ENCODE assay signal across 33 cellular contexts in genomic region chr12:129304532-129304931, GRCh38.
"Had no signal": no experiment of that assay in that cellular context is flagged by ENCODE, and none has a peak within 500 bp of the region (broad histone marks: within the 10 kb centered on the region; RNA-seq: fewer than 3 reads in every experiment).

No MANE protein-coding gene starts in this region.

- H3K4me3 ChIP-seq: adrenal gland, ascending aorta, gastrocnemius medialis, hepatocyte, psoas muscle, right atrium auricular region, smooth muscle cell, tibial artery had no signal

- H3K4me1 ChIP-seq: adrenal gland, ascending aorta, gastrocnemius medialis, parathyroid adenoma, psoas muscle, right atrium auricular region, tibial artery had no signal

- H3K27me3 ChIP-seq: adrenal gland, ascending aorta, gastrocnemius medialis, hepatocyte, right atrium auricular region, tibial artery had no signal

- H3K27me3 Mint-ChIP-seq: activated CD4-positive, alpha-beta T cell treated with anti-CD3 and anti-CD28 coated beads for 36 hours; activated CD8-positive, alpha-beta memory T cell treated with anti-CD3 and anti-CD28 coated beads, Interleukin-2, amount 10 ng/mL, durations not matched to agents 7 days and 5 days; activated naive CD8-positive, alpha-beta T cell; naive thymus-derived CD8-positive, alpha-beta T cell; stimulated activated memory B cell treated with anti-CD40 and anti-IgM and Interleukin-4, amounts not matched to agents 10 μg/mL and 1 μg/mL and 100 μg/mL, for 72 hours; stimulated activated naive CD8-positive, alpha-beta T cell treated with anti-CD3 and anti-CD28 coated beads, Interleukin-15, amount 100 ng/mL, for 72 hours had no signal

- H3K4me1 Mint-ChIP-seq: activated CD4-positive, alpha-beta T cell treated with anti-CD3 and anti-CD28 coated beads for 36 hours; activated CD8-positive, alpha-beta memory T cell treated with anti-CD3 and anti-CD28 coated beads, Interleukin-2, amount 10 ng/mL, durations not matched to agents 7 days and 5 days; brain; memory B cell; naive thymus-derived CD8-positive, alpha-beta T cell; neural crest cell; stimulated activated memory B cell treated with anti-CD40 and anti-IgM and Interleukin-4, amounts not matched to agents 10 μg/mL and 1 μg/mL and 100 μg/mL, for 72 hours; stimulated activated naive CD8-positive, alpha-beta T cell treated with anti-CD3 and anti-CD28 coated beads, Interleukin-15, amount 100 ng/mL, for 72 hours had no signal

- H3K4me3 Mint-ChIP-seq: activated CD4-positive, alpha-beta T cell treated with anti-CD3 and anti-CD28 coated beads for 36 hours; activated CD8-positive, alpha-beta memory T cell treated with anti-CD3 and anti-CD28 coated beads, Interleukin-2, amount 10 ng/mL, durations not matched to agents 7 days and 5 days; activated CD8-positive, alpha-beta T cell treated with anti-CD3 and anti-CD28 coated beads, Interleukin-2, amount 10 ng/mL, durations not matched to agents 7 days and 5 days; activated naive CD8-positive, alpha-beta T cell; brain; effector memory CD8-positive, alpha-beta T cell; memory B cell; naive thymus-derived CD8-positive, alpha-beta T cell; neural crest cell; stimulated activated memory B cell treated with anti-CD40 and anti-IgM and Interleukin-4, amounts not matched to agents 10 μg/mL and 1 μg/mL and 100 μg/mL, for 72 hours; stimulated activated naive CD8-positive, alpha-beta T cell treated with anti-CD3 and anti-CD28 coated beads, Interleukin-15, amount 100 ng/mL, for 72 hours; T-helper 2 cell treated with Interferon-gamma antibody and Interleukin-4, amounts not matched to agents 5 μg/mL and 100 μg/mL, for 36 hours had no signal

- H3K36me3 Mint-ChIP-seq: activated CD8-positive, alpha-beta memory T cell treated with anti-CD3 and anti-CD28 coated beads, Interleukin-2, amount 10 ng/mL, durations not matched to agents 7 days and 5 days; activated naive CD8-positive, alpha-beta T cell; brain; memory B cell; naive thymus-derived CD8-positive, alpha-beta T cell; stimulated activated memory B cell treated with anti-CD40 and anti-IgM and Interleukin-4, amounts not matched to agents 10 μg/mL and 1 μg/mL and 100 μg/mL, for 72 hours had no signal

- DNase-seq: activated CD4-positive, alpha-beta T cell treated with anti-CD3 and anti-CD28 coated beads for 36 hours; activated CD4-positive, CD25-positive, alpha-beta regulatory T cell; activated CD8-positive, alpha-beta memory T cell treated with anti-CD3 and anti-CD28 coated beads, Interleukin-2, amount 10 ng/mL, durations not matched to agents 7 days and 5 days; activated CD8-positive, alpha-beta T cell treated with anti-CD3 and anti-CD28 coated beads, Interleukin-2, amount 10 ng/mL, durations not matched to agents 7 days and 5 days; activated naive CD4-positive, alpha-beta T cell; activated T-cell treated with anti-CD3 and anti-CD28 coated beads, Interleukin-2, amount 50 U/mL, for 48 hours; adrenal gland; caudate nucleus; cortex of kidney; effector memory CD8-positive, alpha-beta T cell; erythroblast; gastrocnemius medialis; left cardiac atrium; naive thymus-derived CD8-positive, alpha-beta T cell; occipital lobe; psoas muscle; stimulated activated CD4-positive, alpha-beta T cell treated with anti-CD3 and anti-CD28 coated beads, Interleukin-1b, Interleukin-23, amount 100 ng/mL, for 48 hours; stimulated activated CD4-positive, alpha-beta T cell treated with anti-CD3 and anti-CD28 coated beads, Interleukin-4, amount 100 ng/mL, for 4 hours; stimulated activated CD8-positive, alpha-beta memory T cell treated with anti-CD3 and anti-CD28 coated beads, Interleukin-4, amount 100 ng/mL, for 48 hours; stimulated activated naive CD8-positive, alpha-beta T cell treated with anti-CD3 and anti-CD28 coated beads, Interleukin-15, amount 100 ng/mL, for 72 hours; T-helper 1 cell; tibial artery had no signal

- ATAC-seq: activated CD4-positive, alpha-beta T cell treated with anti-CD3 and anti-CD28 coated beads for 36 hours; activated CD8-positive, alpha-beta memory T cell treated with anti-CD3 and anti-CD28 coated beads, Interleukin-2, amount 10 ng/mL, durations not matched to agents 7 days and 5 days; activated CD8-positive, alpha-beta T cell treated with anti-CD3 and anti-CD28 coated beads, Interleukin-2, amount 10 ng/mL, durations not matched to agents 7 days and 5 days; effector memory CD8-positive, alpha-beta T cell; gastrocnemius medialis; left cardiac atrium; naive thymus-derived CD8-positive, alpha-beta T cell; psoas muscle; stimulated activated memory B cell treated with anti-CD40 and anti-IgM and Interleukin-4, amounts not matched to agents 10 μg/mL and 1 μg/mL and 100 μg/mL, for 72 hours; stimulated activated naive CD8-positive, alpha-beta T cell treated with anti-CD3 and anti-CD28 coated beads, Interleukin-15, amount 100 ng/mL, for 72 hours had no signal

- H3K27ac ChIP-seq: adrenal gland, ascending aorta, gastrocnemius medialis, hepatocyte, parathyroid adenoma, psoas muscle, right atrium auricular region, tibial artery had no signal

- H3K27ac Mint-ChIP-seq: activated CD4-positive, alpha-beta T cell treated with anti-CD3 and anti-CD28 coated beads for 36 hours; activated CD8-positive, alpha-beta memory T cell treated with anti-CD3 and anti-CD28 coated beads, Interleukin-2, amount 10 ng/mL, durations not matched to agents 7 days and 5 days; activated CD8-positive, alpha-beta T cell treated with anti-CD3 and anti-CD28 coated beads, Interleukin-2, amount 10 ng/mL, durations not matched to agents 7 days and 5 days; activated naive CD8-positive, alpha-beta T cell; brain; effector memory CD8-positive, alpha-beta T cell; memory B cell; naive thymus-derived CD8-positive, alpha-beta T cell; stimulated activated memory B cell treated with anti-CD40 and anti-IgM and Interleukin-4, amounts not matched to agents 10 μg/mL and 1 μg/mL and 100 μg/mL, for 72 hours; stimulated activated naive CD8-positive, alpha-beta T cell treated with anti-CD3 and anti-CD28 coated beads, Interleukin-15, amount 100 ng/mL, for 72 hours; T-helper 2 cell treated with Interferon-gamma antibody and Interleukin-4, amounts not matched to agents 5 μg/mL and 100 μg/mL, for 36 hours had no signal

- H3K9me3 ChIP-seq: adrenal gland, ascending aorta, gastrocnemius medialis, psoas muscle, right atrium auricular region, tibial artery had no signal

- H3K36me3 ChIP-seq: adrenal gland, ascending aorta, gastrocnemius medialis, right atrium auricular region, tibial artery had no signal
